Comparison of ENCODE assay signal across 35 cellular contexts in genomic region chr17:44262654-44263225, GRCh38. TPM values are rescaled to one million over a fixed set of nuclear protein-coding genes. Genes with fewer than 3 reads are reported as not detected.
"Had no signal": no experiment of that assay in that cellular context is flagged by ENCODE, and none has a peak within 500 bp of the region (broad histone marks: within the 10 kb centered on the region; RNA-seq: fewer than 3 reads in every experiment).

No MANE protein-coding gene starts in this region.

- ATAC-seq: activated CD8-positive, alpha-beta T cell treated with anti-CD3 and anti-CD28 coated beads for 36 hours; PC-3 had no signal

- H3K27me3 Mint-ChIP-seq: activated CD4-positive, alpha-beta T cell treated with anti-CD3 and anti-CD28 coated beads, Interleukin-2, amount 10 ng/mL, durations not matched to agents 24 days and 14 days; activated CD8-positive, alpha-beta T cell treated with anti-CD3 and anti-CD28 coated beads for 36 hours; activated naive CD4-positive, alpha-beta T cell treated with anti-CD3 and anti-CD28 coated beads, Interleukin-2, amount 50 U/mL, for 24 hours; activated T-cell treated with anti-CD3 and anti-CD28 coated beads, Interleukin-2, amount 50 U/mL, for 24 hours had no signal

- H3K9me3 ChIP-seq: Peyer's patch had no signal

- DNase-seq: activated CD4-positive, alpha-beta T cell treated with anti-CD3 and anti-CD28 coated beads for 1 hour; activated CD4-positive, alpha-beta T cell treated with anti-CD3 and anti-CD28 coated beads, Interleukin-2, amount 10 ng/mL, durations not matched to agents 24 days and 14 days; activated CD4-positive, alpha-beta T cell treated with anti-CD3 and anti-CD28 coated beads, Interleukin-2, amount 50 U/mL, for 4 hours; activated CD4-positive, CD25-positive, alpha-beta regulatory T cell; activated CD8-positive, alpha-beta T cell treated with anti-CD3 and anti-CD28 coated beads for 36 hours; activated gamma-delta T cell; activated naive CD4-positive, alpha-beta T cell treated with Interleukin-2 at 50 U/mL for 16 hours; activated T-cell treated with anti-CD3 and anti-CD28 coated beads, Interleukin-2, amount 50 U/mL, for 24 hours; aorta; brain microvascular endothelial cell; central memory CD4-positive, alpha-beta T cell; MM.1S; MV-4-11; NCI-H1092; NCI-H1436 treated with DMSO at 0.1 percent for 48 hours; NCI-H1694 treated with DMSO at 0.1 percent for 48 hours; NCI-H2029; NCI-H345; NCI-H524 treated with DMSO at 0.1 percent for 48 hours; NK-92 treated with Interleukin-12 subunit alpha and Interleukin-12 subunit beta, amount 100 ng/mL, for 24 hours; PC-3; Peyer's patch; RPMI8226; SIG-M5; SW 1271; T-helper 1 cell; T1000; WERI-Rb-1 had no signal

- H3K36me3 Mint-ChIP-seq: activated naive CD4-positive, alpha-beta T cell treated with anti-CD3 and anti-CD28 coated beads, Interleukin-2, amount 50 U/mL, for 24 hours had no signal

- H3K27me3 ChIP-seq: brain microvascular endothelial cell, Peyer's patch had no signal

- H3K4me2 ChIP-seq: KMS-11 had no signal

- H3K9me3 Mint-ChIP-seq: activated CD4-positive, alpha-beta T cell treated with anti-CD3 and anti-CD28 coated beads, Interleukin-2, amount 10 ng/mL, durations not matched to agents 24 days and 14 days; activated CD8-positive, alpha-beta T cell treated with anti-CD3 and anti-CD28 coated beads for 36 hours; activated naive CD4-positive, alpha-beta T cell treated with anti-CD3 and anti-CD28 coated beads, Interleukin-2, amount 50 U/mL, for 24 hours; activated T-cell treated with anti-CD3 and anti-CD28 coated beads, Interleukin-2, amount 50 U/mL, for 24 hours; activated T-helper 2 cell treated with anti-CD3 and anti-CD28 coated beads, Interferon-gamma antibody, Interleukin-2, Interleukin-4, amounts not matched to agents 10 μg/mL and 5 μg/mL and 100 μg/mL, durations not matched to agents 14 hours and 24 hours and 36 hours had no signal

- H3K36me3 ChIP-seq: brain microvascular endothelial cell, Peyer's patch, WERI-Rb-1 had no signal

- H3K9ac ChIP-seq: KMS-11 had no signal

- H3K4me1 ChIP-seq: Peyer's patch had no signal

- H3K4me3 Mint-ChIP-seq: activated CD4-positive, alpha-beta T cell treated with anti-CD3 and anti-CD28 coated beads, Interleukin-2, amount 10 ng/mL, durations not matched to agents 24 days and 14 days; activated CD8-positive, alpha-beta T cell treated with anti-CD3 and anti-CD28 coated beads for 36 hours; activated naive CD4-positive, alpha-beta T cell treated with anti-CD3 and anti-CD28 coated beads, Interleukin-2, amount 50 U/mL, for 24 hours; activated T-cell treated with anti-CD3 and anti-CD28 coated beads, Interleukin-2, amount 50 U/mL, for 24 hours had no signal

- H3K4me3 ChIP-seq: Peyer's patch had no signal

- H3K4me1 Mint-ChIP-seq: activated CD4-positive, alpha-beta T cell treated with anti-CD3 and anti-CD28 coated beads, Interleukin-2, amount 10 ng/mL, durations not matched to agents 24 days and 14 days; activated naive CD4-positive, alpha-beta T cell treated with anti-CD3 and anti-CD28 coated beads, Interleukin-2, amount 50 U/mL, for 24 hours had no signal

- H3K27ac ChIP-seq: brain microvascular endothelial cell, KMS-11, Peyer's patch, WERI-Rb-1 had no signal

- H3K27ac Mint-ChIP-seq: activated CD4-positive, alpha-beta T cell treated with anti-CD3 and anti-CD28 coated beads, Interleukin-2, amount 10 ng/mL, durations not matched to agents 24 days and 14 days; activated CD8-positive, alpha-beta T cell treated with anti-CD3 and anti-CD28 coated beads for 36 hours; activated naive CD4-positive, alpha-beta T cell treated with anti-CD3 and anti-CD28 coated beads, Interleukin-2, amount 50 U/mL, for 24 hours; activated T-cell treated with anti-CD3 and anti-CD28 coated beads, Interleukin-2, amount 50 U/mL, for 24 hours; activated T-helper 2 cell treated with anti-CD3 and anti-CD28 coated beads, Interferon-gamma antibody, Interleukin-2, Interleukin-4, amounts not matched to agents 10 μg/mL and 5 μg/mL and 100 μg/mL, durations not matched to agents 14 hours and 24 hours and 36 hours had no signal

RNA-seq across cellular contexts. Expression of gene SLC4A1, which starts 5.2 kb away (rescaled TPM):
- total RNA-seq: activated CD4-positive, alpha-beta T cell treated with anti-CD3 and anti-CD28 coated beads, Interleukin-2, amount 10 ng/mL, durations not matched to agents 24 days and 14 days; activated CD8-positive, alpha-beta memory T cell treated with anti-CD3 and anti-CD28 coated beads for 36 hours; activated CD8-positive, alpha-beta T cell treated with anti-CD3 and anti-CD28 coated beads for 36 hours; activated T-helper 2 cell treated with anti-CD3 and anti-CD28 coated beads, Interferon-gamma antibody, Interleukin-2, Interleukin-4, amounts not matched to agents 10 μg/mL and 5 μg/mL and 100 μg/mL, durations not matched to agents 14 hours and 24 hours and 36 hours; LHCN-M2; NCI-H460; PC-3; Peyer's patch; T-helper 2 cell treated with Interferon-gamma antibody and Interleukin-4, amounts not matched to agents 100 ng/mL and 5 ng/mL, for 36 hours had no signal

RNA-seq across cellular contexts. Expression of gene RUNDC3A, which starts 45.7 kb away (rescaled TPM):
- total RNA-seq: LHCN-M2, NCI-H460 had no signal
